In genomic region chr4:14223461-14223860, GRCh38 we compare ENCODE assay signal across 8 cellular contexts.
"Had no signal": no experiment of that assay in that cellular context is flagged by ENCODE, and none has a peak within 500 bp of the region (broad histone marks: within the 10 kb centered on the region; RNA-seq: fewer than 3 reads in every experiment).

No MANE protein-coding gene starts in this region.

- DNase-seq: GM23248, GOT3, H7, HFFc6 had no signal

- H3K9ac ChIP-seq: GM23248 had no signal

- H2AFZ ChIP-seq: GM23248 had no signal

- ATAC-seq: HCT116, HepG2 had no signal

- H3K36me3 ChIP-seq: HAP-1 had no signal

- H3K4me3 ChIP-seq: GM23248, HAP-1 had no signal

- H3K27ac ChIP-seq: GM23248, HL-60 had no signal

- FAIRE-seq: HepG2 had no signal

- H3K4me1 ChIP-seq: HAP-1 had no signal
